In genomic region chr15:77087213-77087612, GRCh38 we compare ENCODE assay signal across 16 cellular contexts. TPM values are rescaled to one million over a fixed set of nuclear protein-coding genes. Genes with fewer than 3 reads are reported as not detected.
A peak's percentile ranks its signal among the peaks of the same experiment; 100 is the strongest.
DNase-seq lines count a peak whose midpoint lies in the region; ATAC-seq and TF ChIP-seq lines count a peak whose summit lies in the region.
"Had no signal": no experiment of that assay in that cellular context is flagged by ENCODE, and none has a peak within 500 bp of the region (broad histone marks: within the 10 kb centered on the region; RNA-seq: fewer than 3 reads in every experiment).

No MANE protein-coding gene starts in this region.

- H3K36me3 Mint-ChIP-seq in memory B cell = no peaks in the 10 kb centered on the region
- H3K36me3 Mint-ChIP-seq in stimulated activated memory B cell treated with anti-CD40 and anti-IgM and Interleukin-4, amounts not matched to agents 10 μg/mL and 1 μg/mL and 100 μg/mL, for 72 hours = no peaks in the 10 kb centered on the region
- no peaks in the 10 kb centered on the region for H3K36me3 Mint-ChIP-seq in activated naive CD4-positive, alpha-beta T cell treated with anti-CD3 and anti-CD28 coated beads for 36 hours (ENCODE audit: low read depth)
- H3K36me3 Mint-ChIP-seq in activated naive CD8-positive, alpha-beta T cell treated with anti-CD3 and anti-CD28 coated beads, Interleukin-2, amount 50 U/mL, for 24 hours (ENCODE audit: low read depth) = no peaks in the 10 kb centered on the region
- H3K36me3 Mint-ChIP-seq: CD4-positive, alpha-beta memory T cell had no signal

- no peak overlapping the region for H3K27ac ChIP-seq in HEK293 (ENCODE audit: extremely low read depth, low read depth, low read length)
- H3K27ac ChIP-seq in vagina = no peak overlapping the region
- H3K27ac ChIP-seq: GM23248 had no signal

- no peaks in the 10 kb centered on the region for H3K27me3 ChIP-seq in vagina

- H3K9me3 ChIP-seq in HEK293 (ENCODE audit: control insufficient read depth, insufficient read depth, low read depth, low read length) (no peaks in the 10 kb centered on the region), vagina (no peaks in the 10 kb centered on the region)

- H3K4me3 ChIP-seq in HEK293 (ENCODE audit: low read depth, low read length) = no peak overlapping the region
- H3K4me3 ChIP-seq in vagina = no peak overlapping the region
- H3K4me3 ChIP-seq: GM23248 had no signal

- ATAC-seq in memory B cell (ENCODE audit: low read depth) = no peak
- ATAC-seq in stimulated activated memory B cell treated with anti-CD40 and anti-IgM and Interleukin-4, amounts not matched to agents 10 μg/mL and 1 μg/mL and 100 μg/mL, for 72 hours = no peak
- no peak for ATAC-seq in activated naive CD8-positive, alpha-beta T cell treated with anti-CD3 and anti-CD28 coated beads, Interleukin-2, amount 50 U/mL, for 24 hours

- no peak for TF ChIP-seq POLR2A in vagina (IDR thresholded peaks at IDR 0.05)

- POLR2A ChIA-PET in HEK293 (lab: Yijun Ruan, JAX) = interaction anchor here (3.1 kb wide), 1 partner anchor 16 kb away, joined by 7 read pairs; the partner anchor contains the start of gene TSPAN3

- H3K4me1 Mint-ChIP-seq in memory B cell = peaks cover 33% of the 10 kb centered on the region
- peaks cover 38% of the 10 kb centered on the region for H3K4me1 Mint-ChIP-seq in stimulated activated memory B cell treated with anti-CD40 and anti-IgM and Interleukin-4, amounts not matched to agents 10 μg/mL and 1 μg/mL and 100 μg/mL, for 72 hours
- H3K4me1 Mint-ChIP-seq in activated naive CD4-positive, alpha-beta T cell treated with anti-CD3 and anti-CD28 coated beads for 36 hours (ENCODE audit: low read depth) = peaks cover 24% of the 10 kb centered on the region
- peaks cover 21% of the 10 kb centered on the region for H3K4me1 Mint-ChIP-seq in activated naive CD8-positive, alpha-beta T cell treated with anti-CD3 and anti-CD28 coated beads, Interleukin-2, amount 50 U/mL, for 24 hours

- H3K4me1 ChIP-seq in HEK293 (ENCODE audit: control insufficient read depth, insufficient read depth, low read length) (peaks cover 8% of the 10 kb centered on the region), vagina (peaks cover 10% of the 10 kb centered on the region)

- TF ChIP-seq CTCF in HEK293 (tag by site-specific recombination; IDR thresholded peaks at IDR 0.05) (no peak), vagina (IDR thresholded peaks at IDR 0.05) (no peak)

- H3K36me3 ChIP-seq in HEK293 (ENCODE audit: control insufficient read depth in 2 of 2, insufficient read depth in 1 of 2, low read length in 2 of 2) (no peaks in the 10 kb centered on the region), vagina (no peaks in the 10 kb centered on the region)

- H3K27me3 Mint-ChIP-seq in memory B cell = no peaks in the 10 kb centered on the region
- H3K27me3 Mint-ChIP-seq in stimulated activated memory B cell treated with anti-CD40 and anti-IgM and Interleukin-4, amounts not matched to agents 10 μg/mL and 1 μg/mL and 100 μg/mL, for 72 hours = no peaks in the 10 kb centered on the region
- no peaks in the 10 kb centered on the region for H3K27me3 Mint-ChIP-seq in activated naive CD4-positive, alpha-beta T cell treated with anti-CD3 and anti-CD28 coated beads for 36 hours (ENCODE audit: low read depth)
- no peaks in the 10 kb centered on the region for H3K27me3 Mint-ChIP-seq in activated naive CD8-positive, alpha-beta T cell treated with anti-CD3 and anti-CD28 coated beads, Interleukin-2, amount 50 U/mL, for 24 hours
- H3K27me3 Mint-ChIP-seq: CD4-positive, alpha-beta memory T cell had no signal

- H3K9me3 Mint-ChIP-seq in memory B cell = no peaks in the 10 kb centered on the region
- no peaks in the 10 kb centered on the region for H3K9me3 Mint-ChIP-seq in stimulated activated memory B cell treated with anti-CD40 and anti-IgM and Interleukin-4, amounts not matched to agents 10 μg/mL and 1 μg/mL and 100 μg/mL, for 72 hours
- no peaks in the 10 kb centered on the region for H3K9me3 Mint-ChIP-seq in activated naive CD4-positive, alpha-beta T cell treated with anti-CD3 and anti-CD28 coated beads for 36 hours
- no peaks in the 10 kb centered on the region for H3K9me3 Mint-ChIP-seq in activated naive CD8-positive, alpha-beta T cell treated with anti-CD3 and anti-CD28 coated beads, Interleukin-2, amount 50 U/mL, for 24 hours
- H3K9me3 Mint-ChIP-seq: CD4-positive, alpha-beta memory T cell had no signal

- intact Hi-C loops in vagina (cut with DNase I) = no loop called here
- intact Hi-C loops in activated naive CD4-positive, alpha-beta T cell treated with anti-CD3 and anti-CD28 coated beads for 36 hours (cut with micrococcal nuclease) = no loop called here

- peak overlapping the region; percentile 60 for H3K27ac Mint-ChIP-seq in memory B cell
- peak overlapping the region; percentile 39 for H3K27ac Mint-ChIP-seq in stimulated activated memory B cell treated with anti-CD40 and anti-IgM and Interleukin-4, amounts not matched to agents 10 μg/mL and 1 μg/mL and 100 μg/mL, for 72 hours
- no peak overlapping the region for H3K27ac Mint-ChIP-seq in activated naive CD4-positive, alpha-beta T cell treated with anti-CD3 and anti-CD28 coated beads for 36 hours
- H3K27ac Mint-ChIP-seq in activated naive CD8-positive, alpha-beta T cell treated with anti-CD3 and anti-CD28 coated beads, Interleukin-2, amount 50 U/mL, for 24 hours = no peak overlapping the region
- H3K27ac Mint-ChIP-seq: CD4-positive, alpha-beta memory T cell had no signal

- no peak overlapping the region for H3K4me3 Mint-ChIP-seq in memory B cell
- H3K4me3 Mint-ChIP-seq in stimulated activated memory B cell treated with anti-CD40 and anti-IgM and Interleukin-4, amounts not matched to agents 10 μg/mL and 1 μg/mL and 100 μg/mL, for 72 hours = no peak overlapping the region
- H3K4me3 Mint-ChIP-seq in activated naive CD4-positive, alpha-beta T cell treated with anti-CD3 and anti-CD28 coated beads for 36 hours = no peak overlapping the region
- H3K4me3 Mint-ChIP-seq in activated naive CD8-positive, alpha-beta T cell treated with anti-CD3 and anti-CD28 coated beads, Interleukin-2, amount 50 U/mL, for 24 hours = no peak overlapping the region
- H3K4me3 Mint-ChIP-seq: CD4-positive, alpha-beta memory T cell had no signal

- no peak for DNase-seq in memory B cell (ENCODE audit: low spot score in 2 of 2)
- no peak for DNase-seq in vagina (ENCODE audit: extremely low spot score in 2 of 2)
- DNase-seq in activated naive CD4-positive, alpha-beta T cell treated with anti-CD3 and anti-CD28 coated beads for 36 hours = no peak
- DNase-seq in activated naive CD8-positive, alpha-beta T cell treated with anti-CD3 and anti-CD28 coated beads, Interleukin-2, amount 50 U/mL, for 24 hours = no peak
- DNase-seq: 8988T; C1 segment of cervical spinal cord; Calu3; CD4-positive, alpha-beta memory T cell; COR-L47; DMS53; DMS79 treated with DMSO at 0.1 percent for 48 hours; GM23248; H7; HCEC 1CT had no signal

- CTCF ChIA-PET in HEK293 (lab: Yijun Ruan, JAX) = interaction anchor here (0.7 kb wide), 1 partner anchor 10 kb away, joined by 3 read pairs; no protein-coding TSS in a partner anchor
- CTCF ChIA-PET in activated naive CD4-positive, alpha-beta T cell treated with anti-CD3 and anti-CD28 coated beads for 36 hours (lab: Charles Lee) = interaction anchor here (1.1 kb wide), 1 partner anchor 456 kb away, joined by 3 read pairs; no protein-coding TSS in a partner anchor

TF ChIP-seq in HEK293, 187 proteins besides CTCF, POLR2A, EP300 and RAD21:
- TF ChIP-seq, protein P1, sequence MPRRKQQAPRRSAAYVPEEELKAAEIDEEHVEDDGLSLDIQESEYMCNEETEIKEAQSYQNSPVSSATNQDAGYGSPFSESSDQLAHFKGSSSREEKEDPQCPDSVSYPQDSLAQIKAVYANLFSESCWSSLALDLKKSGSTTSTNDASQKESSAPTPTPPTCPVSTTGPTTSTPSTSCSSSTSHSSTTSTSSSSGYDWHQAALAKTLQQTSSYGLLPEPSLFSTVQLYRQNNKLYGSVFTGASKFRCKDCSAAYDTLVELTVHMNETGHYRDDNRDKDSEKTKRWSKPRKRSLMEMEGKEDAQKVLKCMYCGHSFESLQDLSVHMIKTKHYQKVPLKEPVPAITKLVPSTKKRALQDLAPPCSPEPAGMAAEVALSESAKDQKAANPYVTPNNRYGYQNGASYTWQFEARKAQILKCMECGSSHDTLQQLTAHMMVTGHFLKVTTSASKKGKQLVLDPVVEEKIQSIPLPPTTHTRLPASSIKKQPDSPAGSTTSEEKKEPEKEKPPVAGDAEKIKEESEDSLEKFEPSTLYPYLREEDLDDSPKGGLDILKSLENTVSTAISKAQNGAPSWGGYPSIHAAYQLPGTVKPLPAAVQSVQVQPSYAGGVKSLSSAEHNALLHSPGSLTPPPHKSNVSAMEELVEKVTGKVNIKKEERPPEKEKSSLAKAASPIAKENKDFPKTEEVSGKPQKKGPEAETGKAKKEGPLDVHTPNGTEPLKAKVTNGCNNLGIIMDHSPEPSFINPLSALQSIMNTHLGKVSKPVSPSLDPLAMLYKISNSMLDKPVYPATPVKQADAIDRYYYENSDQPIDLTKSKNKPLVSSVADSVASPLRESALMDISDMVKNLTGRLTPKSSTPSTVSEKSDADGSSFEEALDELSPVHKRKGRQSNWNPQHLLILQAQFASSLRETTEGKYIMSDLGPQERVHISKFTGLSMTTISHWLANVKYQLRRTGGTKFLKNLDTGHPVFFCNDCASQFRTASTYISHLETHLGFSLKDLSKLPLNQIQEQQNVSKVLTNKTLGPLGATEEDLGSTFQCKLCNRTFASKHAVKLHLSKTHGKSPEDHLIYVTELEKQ (tag by site-specific recombination; IDR thresholded peaks at IDR 0.05; ENCODE audit: borderline replicate concordance) = no peak
- TF ChIP-seq GLIS1 (tag by site-specific recombination; IDR thresholded peaks at IDR 0.05) = peak; percentile 72
- no peak for TF ChIP-seq ZNF324 (tag by site-specific recombination; IDR thresholded peaks at IDR 0.05)
- no peak for TF ChIP-seq ZNF747 (tag by site-specific recombination; IDR thresholded peaks at IDR 0.05)
TF ChIP-seq in HEK293: peak in this region for 1.

RNA-seq across cellular contexts. Expression of gene TSPAN3, which starts 16.3 kb away (rescaled TPM):
- 80.3 TPM for total RNA-seq in vagina
- total RNA-seq in activated naive CD4-positive, alpha-beta T cell treated with anti-CD3 and anti-CD28 coated beads for 36 hours = 10 to 100 TPM; 21.9 to 24.9 TPM

Comparison
In these comparisons a context has a peak if more than half of its experiments do, and no peak if none do; other contexts are left out.
1. H3K27ac Mint-ChIP-seq: peak in memory B cell (single experiment) and stimulated activated memory B cell treated with anti-CD40 and anti-IgM and Interleukin-4, amounts not matched to agents 10 μg/mL and 1 μg/mL and 100 μg/mL, for 72 hours (single experiment); none in activated naive CD4-positive, alpha-beta T cell treated with anti-CD3 and anti-CD28 coated beads for 36 hours (single experiment) and activated naive CD8-positive, alpha-beta T cell treated with anti-CD3 and anti-CD28 coated beads, Interleukin-2, amount 50 U/mL, for 24 hours (single experiment).